ENCODE assay signal across 1 cellular context in the genomic region with DNA sequence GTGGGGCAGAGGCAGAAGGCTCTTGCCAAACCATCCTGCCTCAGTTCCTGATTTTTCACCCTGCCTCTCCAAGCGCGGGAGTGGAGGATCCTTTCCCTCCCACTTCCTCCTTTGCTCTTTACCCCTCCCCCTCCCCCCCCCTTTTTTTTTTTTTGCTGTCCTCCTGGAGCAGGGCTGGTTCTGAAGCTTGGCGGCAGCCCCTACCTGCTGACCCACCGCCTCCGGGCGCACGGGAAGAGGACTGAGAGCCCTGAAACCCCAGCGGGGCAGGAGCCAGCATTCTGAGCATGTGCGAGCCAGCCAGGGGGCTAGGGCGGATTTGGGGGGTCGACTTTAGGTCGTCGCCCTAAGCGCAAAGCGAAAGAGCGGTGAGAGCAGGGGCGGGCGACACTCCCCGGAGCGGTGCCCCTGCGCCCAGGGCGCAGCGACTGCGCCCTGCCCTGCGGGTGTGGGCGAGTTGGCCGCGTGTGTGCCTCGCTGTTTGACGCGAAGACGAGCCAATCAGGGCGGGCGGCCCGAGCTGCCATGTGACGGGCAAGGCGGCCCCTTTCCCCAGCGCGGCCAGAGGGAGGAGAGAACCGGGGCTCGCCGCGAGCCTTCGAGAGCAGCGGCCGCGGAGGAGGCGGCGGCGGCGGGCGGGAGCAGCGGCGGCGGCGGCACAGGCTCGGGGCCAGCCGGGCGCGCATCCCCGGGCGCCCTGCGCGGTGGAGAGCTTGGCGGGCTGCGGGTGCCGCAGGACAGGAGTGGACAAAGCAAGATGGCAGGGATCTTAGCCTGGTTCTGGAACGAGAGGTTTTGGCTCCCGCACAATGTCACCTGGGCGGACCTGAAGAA.
TF ChIP-seq lines count a peak whose summit lies in the region.

A gene with protein sequence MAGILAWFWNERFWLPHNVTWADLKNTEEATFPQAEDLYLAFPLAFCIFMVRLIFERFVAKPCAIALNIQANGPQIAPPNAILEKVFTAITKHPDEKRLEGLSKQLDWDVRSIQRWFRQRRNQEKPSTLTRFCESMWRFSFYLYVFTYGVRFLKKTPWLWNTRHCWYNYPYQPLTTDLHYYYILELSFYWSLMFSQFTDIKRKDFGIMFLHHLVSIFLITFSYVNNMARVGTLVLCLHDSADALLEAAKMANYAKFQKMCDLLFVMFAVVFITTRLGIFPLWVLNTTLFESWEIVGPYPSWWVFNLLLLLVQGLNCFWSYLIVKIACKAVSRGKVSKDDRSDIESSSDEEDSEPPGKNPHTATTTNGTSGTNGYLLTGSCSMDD (plus strand): TSS at position 581 of the 834 bp plus-strand sequence. CDS start 177 bp downstream, at position 758.

TF ChIP-seq in WTC11, 78 proteins besides CTCF, POLR2A, EP300 and RAD21 (continued from another document and continues in another):
- TF ChIP-seq, protein P1, sequence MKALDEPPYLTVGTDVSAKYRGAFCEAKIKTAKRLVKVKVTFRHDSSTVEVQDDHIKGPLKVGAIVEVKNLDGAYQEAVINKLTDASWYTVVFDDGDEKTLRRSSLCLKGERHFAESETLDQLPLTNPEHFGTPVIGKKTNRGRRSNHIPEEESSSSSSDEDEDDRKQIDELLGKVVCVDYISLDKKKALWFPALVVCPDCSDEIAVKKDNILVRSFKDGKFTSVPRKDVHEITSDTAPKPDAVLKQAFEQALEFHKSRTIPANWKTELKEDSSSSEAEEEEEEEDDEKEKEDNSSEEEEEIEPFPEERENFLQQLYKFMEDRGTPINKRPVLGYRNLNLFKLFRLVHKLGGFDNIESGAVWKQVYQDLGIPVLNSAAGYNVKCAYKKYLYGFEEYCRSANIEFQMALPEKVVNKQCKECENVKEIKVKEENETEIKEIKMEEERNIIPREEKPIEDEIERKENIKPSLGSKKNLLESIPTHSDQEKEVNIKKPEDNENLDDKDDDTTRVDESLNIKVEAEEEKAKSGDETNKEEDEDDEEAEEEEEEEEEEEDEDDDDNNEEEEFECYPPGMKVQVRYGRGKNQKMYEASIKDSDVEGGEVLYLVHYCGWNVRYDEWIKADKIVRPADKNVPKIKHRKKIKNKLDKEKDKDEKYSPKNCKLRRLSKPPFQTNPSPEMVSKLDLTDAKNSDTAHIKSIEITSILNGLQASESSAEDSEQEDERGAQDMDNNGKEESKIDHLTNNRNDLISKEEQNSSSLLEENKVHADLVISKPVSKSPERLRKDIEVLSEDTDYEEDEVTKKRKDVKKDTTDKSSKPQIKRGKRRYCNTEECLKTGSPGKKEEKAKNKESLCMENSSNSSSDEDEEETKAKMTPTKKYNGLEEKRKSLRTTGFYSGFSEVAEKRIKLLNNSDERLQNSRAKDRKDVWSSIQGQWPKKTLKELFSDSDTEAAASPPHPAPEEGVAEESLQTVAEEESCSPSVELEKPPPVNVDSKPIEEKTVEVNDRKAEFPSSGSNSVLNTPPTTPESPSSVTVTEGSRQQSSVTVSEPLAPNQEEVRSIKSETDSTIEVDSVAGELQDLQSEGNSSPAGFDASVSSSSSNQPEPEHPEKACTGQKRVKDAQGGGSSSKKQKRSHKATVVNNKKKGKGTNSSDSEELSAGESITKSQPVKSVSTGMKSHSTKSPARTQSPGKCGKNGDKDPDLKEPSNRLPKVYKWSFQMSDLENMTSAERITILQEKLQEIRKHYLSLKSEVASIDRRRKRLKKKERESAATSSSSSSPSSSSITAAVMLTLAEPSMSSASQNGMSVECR (CRISPR knock-in tag; IDR thresholded peaks at IDR 0.05; ENCODE audit: borderline replicate concordance) = peak; percentile 94; the same call in 1 of the 2 replicates
- TF ChIP-seq, protein P2, sequence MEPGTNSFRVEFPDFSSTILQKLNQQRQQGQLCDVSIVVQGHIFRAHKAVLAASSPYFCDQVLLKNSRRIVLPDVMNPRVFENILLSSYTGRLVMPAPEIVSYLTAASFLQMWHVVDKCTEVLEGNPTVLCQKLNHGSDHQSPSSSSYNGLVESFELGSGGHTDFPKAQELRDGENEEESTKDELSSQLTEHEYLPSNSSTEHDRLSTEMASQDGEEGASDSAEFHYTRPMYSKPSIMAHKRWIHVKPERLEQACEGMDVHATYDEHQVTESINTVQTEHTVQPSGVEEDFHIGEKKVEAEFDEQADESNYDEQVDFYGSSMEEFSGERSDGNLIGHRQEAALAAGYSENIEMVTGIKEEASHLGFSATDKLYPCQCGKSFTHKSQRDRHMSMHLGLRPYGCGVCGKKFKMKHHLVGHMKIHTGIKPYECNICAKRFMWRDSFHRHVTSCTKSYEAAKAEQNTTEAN (CRISPR knock-in tag; IDR thresholded peaks at IDR 0.05) = no peak
- TF ChIP-seq ZNF317 (CRISPR knock-in tag; IDR thresholded peaks at IDR 0.05; ENCODE audit: borderline replicate concordance, low read depth) (peak; percentile 34; the same call in 1 of the 2 replicates), IRF2 (CRISPR knock-in tag; IDR thresholded peaks at IDR 0.05; ENCODE audit: borderline replicate concordance, low read depth) (0 out of 2 replicates have a peak, but pooled peaks have one; percentile 68), JAZF1 (CRISPR knock-in tag; IDR thresholded peaks at IDR 0.05) (no peak), NR2C2 (CRISPR knock-in tag; IDR thresholded peaks at IDR 0.05) (no peak), TEAD4 (CRISPR knock-in tag; IDR thresholded peaks at IDR 0.05) (peak; percentile 70; the same call in 1 of the 2 replicates), NFATC4 (CRISPR knock-in tag; IDR thresholded peaks at IDR 0.05) (no peak), SOX15 (CRISPR knock-in tag; IDR thresholded peaks at IDR 0.05) (no peak), CREB1 (CRISPR knock-in tag; IDR thresholded peaks at IDR 0.05) (peak; percentile 90), GTF2I (CRISPR knock-in tag; conservative IDR thresholded peaks at IDR 0.05) (no peak), SMAD3 (CRISPR knock-in tag; IDR thresholded peaks at IDR 0.05; ENCODE audit: borderline replicate concordance) (peak; percentile 96)
- TF ChIP-seq, protein P3, sequence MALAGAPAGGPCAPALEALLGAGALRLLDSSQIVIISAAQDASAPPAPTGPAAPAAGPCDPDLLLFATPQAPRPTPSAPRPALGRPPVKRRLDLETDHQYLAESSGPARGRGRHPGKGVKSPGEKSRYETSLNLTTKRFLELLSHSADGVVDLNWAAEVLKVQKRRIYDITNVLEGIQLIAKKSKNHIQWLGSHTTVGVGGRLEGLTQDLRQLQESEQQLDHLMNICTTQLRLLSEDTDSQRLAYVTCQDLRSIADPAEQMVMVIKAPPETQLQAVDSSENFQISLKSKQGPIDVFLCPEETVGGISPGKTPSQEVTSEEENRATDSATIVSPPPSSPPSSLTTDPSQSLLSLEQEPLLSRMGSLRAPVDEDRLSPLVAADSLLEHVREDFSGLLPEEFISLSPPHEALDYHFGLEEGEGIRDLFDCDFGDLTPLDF (CRISPR knock-in tag; IDR thresholded peaks at IDR 0.05) = peak; percentile 93
- TF ChIP-seq, protein P4, sequence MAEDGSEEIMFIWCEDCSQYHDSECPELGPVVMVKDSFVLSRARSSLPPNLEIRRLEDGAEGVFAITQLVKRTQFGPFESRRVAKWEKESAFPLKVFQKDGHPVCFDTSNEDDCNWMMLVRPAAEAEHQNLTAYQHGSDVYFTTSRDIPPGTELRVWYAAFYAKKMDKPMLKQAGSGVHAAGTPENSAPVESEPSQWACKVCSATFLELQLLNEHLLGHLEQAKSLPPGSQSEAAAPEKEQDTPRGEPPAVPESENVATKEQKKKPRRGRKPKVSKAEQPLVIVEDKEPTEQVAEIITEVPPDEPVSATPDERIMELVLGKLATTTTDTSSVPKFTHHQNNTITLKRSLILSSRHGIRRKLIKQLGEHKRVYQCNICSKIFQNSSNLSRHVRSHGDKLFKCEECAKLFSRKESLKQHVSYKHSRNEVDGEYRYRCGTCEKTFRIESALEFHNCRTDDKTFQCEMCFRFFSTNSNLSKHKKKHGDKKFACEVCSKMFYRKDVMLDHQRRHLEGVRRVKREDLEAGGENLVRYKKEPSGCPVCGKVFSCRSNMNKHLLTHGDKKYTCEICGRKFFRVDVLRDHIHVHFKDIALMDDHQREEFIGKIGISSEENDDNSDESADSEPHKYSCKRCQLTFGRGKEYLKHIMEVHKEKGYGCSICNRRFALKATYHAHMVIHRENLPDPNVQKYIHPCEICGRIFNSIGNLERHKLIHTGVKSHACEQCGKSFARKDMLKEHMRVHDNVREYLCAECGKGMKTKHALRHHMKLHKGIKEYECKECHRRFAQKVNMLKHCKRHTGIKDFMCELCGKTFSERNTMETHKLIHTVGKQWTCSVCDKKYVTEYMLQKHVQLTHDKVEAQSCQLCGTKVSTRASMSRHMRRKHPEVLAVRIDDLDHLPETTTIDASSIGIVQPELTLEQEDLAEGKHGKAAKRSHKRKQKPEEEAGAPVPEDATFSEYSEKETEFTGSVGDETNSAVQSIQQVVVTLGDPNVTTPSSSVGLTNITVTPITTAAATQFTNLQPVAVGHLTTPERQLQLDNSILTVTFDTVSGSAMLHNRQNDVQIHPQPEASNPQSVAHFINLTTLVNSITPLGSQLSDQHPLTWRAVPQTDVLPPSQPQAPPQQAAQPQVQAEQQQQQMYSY (CRISPR knock-in tag; IDR thresholded peaks at IDR 0.05) = peak; percentile 16; the same call in 1 of the 2 replicates
- TF ChIP-seq, protein P5, sequence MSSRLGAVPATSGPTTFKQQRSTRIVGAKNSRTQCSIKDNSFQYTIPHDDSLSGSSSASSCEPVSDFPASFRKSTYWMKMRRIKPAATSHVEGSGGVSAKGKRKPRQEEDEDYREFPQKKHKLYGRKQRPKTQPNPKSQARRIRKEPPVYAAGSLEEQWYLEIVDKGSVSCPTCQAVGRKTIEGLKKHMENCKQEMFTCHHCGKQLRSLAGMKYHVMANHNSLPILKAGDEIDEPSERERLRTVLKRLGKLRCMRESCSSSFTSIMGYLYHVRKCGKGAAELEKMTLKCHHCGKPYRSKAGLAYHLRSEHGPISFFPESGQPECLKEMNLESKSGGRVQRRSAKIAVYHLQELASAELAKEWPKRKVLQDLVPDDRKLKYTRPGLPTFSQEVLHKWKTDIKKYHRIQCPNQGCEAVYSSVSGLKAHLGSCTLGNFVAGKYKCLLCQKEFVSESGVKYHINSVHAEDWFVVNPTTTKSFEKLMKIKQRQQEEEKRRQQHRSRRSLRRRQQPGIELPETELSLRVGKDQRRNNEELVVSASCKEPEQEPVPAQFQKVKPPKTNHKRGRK (CRISPR knock-in tag; IDR thresholded peaks at IDR 0.05; ENCODE audit: borderline replicate concordance) = no peak
- TF ChIP-seq, protein P6, sequence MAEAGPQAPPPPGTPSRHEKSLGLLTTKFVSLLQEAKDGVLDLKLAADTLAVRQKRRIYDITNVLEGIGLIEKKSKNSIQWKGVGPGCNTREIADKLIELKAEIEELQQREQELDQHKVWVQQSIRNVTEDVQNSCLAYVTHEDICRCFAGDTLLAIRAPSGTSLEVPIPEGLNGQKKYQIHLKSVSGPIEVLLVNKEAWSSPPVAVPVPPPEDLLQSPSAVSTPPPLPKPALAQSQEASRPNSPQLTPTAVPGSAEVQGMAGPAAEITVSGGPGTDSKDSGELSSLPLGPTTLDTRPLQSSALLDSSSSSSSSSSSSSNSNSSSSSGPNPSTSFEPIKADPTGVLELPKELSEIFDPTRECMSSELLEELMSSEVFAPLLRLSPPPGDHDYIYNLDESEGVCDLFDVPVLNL (CRISPR knock-in tag; IDR thresholded peaks at IDR 0.05; ENCODE audit: borderline replicate concordance, low read depth) = 0 out of 2 replicates have a peak, but pooled peaks have one; percentile 51
- TF ChIP-seq, protein P7, sequence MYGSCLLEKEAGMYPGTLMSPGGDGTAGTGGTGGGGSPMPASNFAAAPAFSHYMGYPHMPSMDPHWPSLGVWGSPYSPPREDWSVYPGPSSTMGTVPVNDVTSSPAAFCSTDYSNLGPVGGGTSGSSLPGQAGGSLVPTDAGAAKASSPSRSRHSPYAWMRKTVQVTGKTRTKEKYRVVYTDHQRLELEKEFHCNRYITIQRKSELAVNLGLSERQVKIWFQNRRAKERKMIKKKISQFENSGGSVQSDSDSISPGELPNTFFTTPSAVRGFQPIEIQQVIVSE (CRISPR knock-in tag; IDR thresholded peaks at IDR 0.05; ENCODE audit: borderline replicate concordance) = no peak
- TF ChIP-seq, protein P8, sequence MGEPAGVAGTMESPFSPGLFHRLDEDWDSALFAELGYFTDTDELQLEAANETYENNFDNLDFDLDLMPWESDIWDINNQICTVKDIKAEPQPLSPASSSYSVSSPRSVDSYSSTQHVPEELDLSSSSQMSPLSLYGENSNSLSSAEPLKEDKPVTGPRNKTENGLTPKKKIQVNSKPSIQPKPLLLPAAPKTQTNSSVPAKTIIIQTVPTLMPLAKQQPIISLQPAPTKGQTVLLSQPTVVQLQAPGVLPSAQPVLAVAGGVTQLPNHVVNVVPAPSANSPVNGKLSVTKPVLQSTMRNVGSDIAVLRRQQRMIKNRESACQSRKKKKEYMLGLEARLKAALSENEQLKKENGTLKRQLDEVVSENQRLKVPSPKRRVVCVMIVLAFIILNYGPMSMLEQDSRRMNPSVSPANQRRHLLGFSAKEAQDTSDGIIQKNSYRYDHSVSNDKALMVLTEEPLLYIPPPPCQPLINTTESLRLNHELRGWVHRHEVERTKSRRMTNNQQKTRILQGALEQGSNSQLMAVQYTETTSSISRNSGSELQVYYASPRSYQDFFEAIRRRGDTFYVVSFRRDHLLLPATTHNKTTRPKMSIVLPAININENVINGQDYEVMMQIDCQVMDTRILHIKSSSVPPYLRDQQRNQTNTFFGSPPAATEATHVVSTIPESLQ (CRISPR knock-in tag; IDR thresholded peaks at IDR 0.05) = no peak
- TF ChIP-seq, protein P9, sequence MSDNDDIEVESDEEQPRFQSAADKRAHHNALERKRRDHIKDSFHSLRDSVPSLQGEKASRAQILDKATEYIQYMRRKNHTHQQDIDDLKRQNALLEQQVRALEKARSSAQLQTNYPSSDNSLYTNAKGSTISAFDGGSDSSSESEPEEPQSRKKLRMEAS (CRISPR knock-in tag; IDR thresholded peaks at IDR 0.05) = peak; percentile 97
- TF ChIP-seq, protein P10, sequence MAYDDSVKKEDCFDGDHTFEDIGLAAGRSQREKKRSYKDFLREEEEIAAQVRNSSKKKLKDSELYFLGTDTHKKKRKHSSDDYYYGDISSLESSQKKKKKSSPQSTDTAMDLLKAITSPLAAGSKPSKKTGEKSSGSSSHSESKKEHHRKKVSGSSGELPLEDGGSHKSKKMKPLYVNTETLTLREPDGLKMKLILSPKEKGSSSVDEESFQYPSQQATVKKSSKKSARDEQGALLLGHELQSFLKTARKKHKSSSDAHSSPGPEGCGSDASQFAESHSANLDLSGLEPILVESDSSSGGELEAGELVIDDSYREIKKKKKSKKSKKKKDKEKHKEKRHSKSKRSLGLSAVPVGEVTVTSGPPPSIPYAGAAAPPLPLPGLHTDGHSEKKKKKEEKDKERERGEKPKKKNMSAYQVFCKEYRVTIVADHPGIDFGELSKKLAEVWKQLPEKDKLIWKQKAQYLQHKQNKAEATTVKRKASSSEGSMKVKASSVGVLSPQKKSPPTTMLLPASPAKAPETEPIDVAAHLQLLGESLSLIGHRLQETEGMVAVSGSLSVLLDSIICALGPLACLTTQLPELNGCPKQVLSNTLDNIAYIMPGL (CRISPR knock-in tag; IDR thresholded peaks at IDR 0.05) = peak; percentile 47; the same call in 1 of the 2 replicates
- TF ChIP-seq, protein P11, sequence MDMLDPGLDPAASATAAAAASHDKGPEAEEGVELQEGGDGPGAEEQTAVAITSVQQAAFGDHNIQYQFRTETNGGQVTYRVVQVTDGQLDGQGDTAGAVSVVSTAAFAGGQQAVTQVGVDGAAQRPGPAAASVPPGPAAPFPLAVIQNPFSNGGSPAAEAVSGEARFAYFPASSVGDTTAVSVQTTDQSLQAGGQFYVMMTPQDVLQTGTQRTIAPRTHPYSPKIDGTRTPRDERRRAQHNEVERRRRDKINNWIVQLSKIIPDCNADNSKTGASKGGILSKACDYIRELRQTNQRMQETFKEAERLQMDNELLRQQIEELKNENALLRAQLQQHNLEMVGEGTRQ (CRISPR knock-in tag; IDR thresholded peaks at IDR 0.05) = peak; percentile 95
